Comparison of ENCODE assay signal across 34 cellular contexts in the genomic region with DNA sequence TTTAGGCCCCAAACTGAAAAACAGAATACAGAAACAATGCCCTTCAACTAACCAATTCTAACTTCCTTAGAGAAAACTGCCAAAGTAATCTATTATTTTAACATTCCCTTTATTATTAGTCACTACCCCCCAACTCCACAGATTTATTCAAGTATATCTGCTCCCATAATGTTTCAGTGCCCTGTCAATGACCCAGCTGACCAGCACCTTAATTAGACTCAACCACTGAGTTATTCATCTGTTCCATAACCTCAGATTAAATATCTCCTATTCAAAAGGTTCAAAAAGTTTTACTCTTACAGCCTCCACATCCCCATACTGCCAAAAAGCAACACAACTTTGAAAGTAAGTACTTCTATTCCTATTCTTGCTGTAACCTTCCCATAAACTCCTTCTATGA.
"Had no signal": no experiment of that assay in that cellular context is flagged by ENCODE, and none has a peak within 500 bp of the region (broad histone marks: within the 10 kb centered on the region; RNA-seq: fewer than 3 reads in every experiment).

No MANE protein-coding gene starts in this region.

- FAIRE-seq: bronchial epithelial cell, colon had no signal

- H3K4me3 Mint-ChIP-seq: activated B cell treated with CpG ODN at 0.5 μM for 24 hours; activated CD8-positive, alpha-beta T cell treated with anti-CD3 and anti-CD28 coated beads for 36 hours; activated naive CD8-positive, alpha-beta T cell; activated T-cell treated with anti-CD3 and anti-CD28 coated beads, Interleukin-2, amount 50 U/mL, for 4 hours; activated T-helper 17 cell treated with anti-CD3 and anti-CD28 coated beads, Interleukin-2, amount 50 U/mL, for 72 hours; central memory CD8-positive, alpha-beta T cell; effector memory CD8-positive, alpha-beta T cell; T-cell; T-helper 1 cell treated with Interleukin-12 subunit alpha and Interleukin-12 subunit beta and Interleukin-4 antibody, amounts not matched to agents 30 μg/mL and 1 μg/mL, for 36 hours; T-helper 2 cell treated with Interferon-gamma antibody and Interleukin-4, amounts not matched to agents 5 μg/mL and 100 μg/mL, for 36 hours had no signal

- H3K4me1 ChIP-seq: esophagus squamous epithelium, gastroesophageal sphincter had no signal

- H3K27me3 ChIP-seq: brain microvascular endothelial cell, esophagus squamous epithelium, gastroesophageal sphincter, heart left ventricle had no signal

- H3K9me3 Mint-ChIP-seq: effector memory CD8-positive, alpha-beta T cell; T-helper 1 cell treated with Interleukin-12 subunit alpha and Interleukin-12 subunit beta and Interleukin-4 antibody, amounts not matched to agents 30 μg/mL and 1 μg/mL, for 36 hours; T-helper 2 cell treated with Interferon-gamma antibody and Interleukin-4, amounts not matched to agents 5 μg/mL and 100 μg/mL, for 36 hours had no signal

- H3K27ac Mint-ChIP-seq: activated B cell treated with CpG ODN at 0.5 μM for 24 hours; activated CD8-positive, alpha-beta T cell treated with anti-CD3 and anti-CD28 coated beads for 36 hours; activated naive CD8-positive, alpha-beta T cell; activated T-helper 17 cell treated with anti-CD3 and anti-CD28 coated beads, Interleukin-2, amount 50 U/mL, for 72 hours; effector memory CD8-positive, alpha-beta T cell; T-cell; T-helper 1 cell treated with Interleukin-12 subunit alpha and Interleukin-12 subunit beta and Interleukin-4 antibody, amounts not matched to agents 30 μg/mL and 1 μg/mL, for 36 hours; T-helper 2 cell treated with Interferon-gamma antibody and Interleukin-4, amounts not matched to agents 5 μg/mL and 100 μg/mL, for 36 hours had no signal

- H3K9me3 ChIP-seq: esophagus squamous epithelium, gastroesophageal sphincter, heart left ventricle had no signal

- DNase-seq: activated B cell treated with CpG ODN at 0.5 μM for 24 hours; activated CD4-positive, alpha-beta T cell treated with anti-CD3 and anti-CD28 coated beads for 48 hours; activated CD4-positive, alpha-beta T cell treated with anti-CD3 and anti-CD28 coated beads, Interleukin-2, amount 50 U/mL, for 1 hour; activated CD4-positive, alpha-beta T cell treated with anti-CD3 and anti-CD28 coated beads, Interleukin-2, amount 50 U/mL, for 48 hours; activated CD8-positive, alpha-beta memory T cell treated with anti-CD3 and anti-CD28 coated beads for 24 hours; activated CD8-positive, alpha-beta T cell treated with anti-CD3 and anti-CD28 coated beads for 36 hours; activated effector memory CD4-positive, alpha-beta T cell treated with Interleukin-2 at 50 U/mL for 16 hours; activated gamma-delta T cell treated with Interleukin-2 at 50 U/mL for 16 hours; activated naive CD4-positive, alpha-beta T cell treated with anti-CD3 and anti-CD28 coated beads, Interleukin-2, amount 50 U/mL, for 16 hours; activated naive CD4-positive, alpha-beta T cell treated with Interleukin-2 at 50 U/mL for 16 hours; activated T-cell treated with anti-CD3 and anti-CD28 coated beads, Interleukin-2, amount 50 U/mL, for 4 hours; amniotic stem cell; anterior cingulate cortex; brain microvascular endothelial cell; cortex of kidney; dermis blood vessel endothelial cell; effector CD4-positive, alpha-beta T cell; effector memory CD8-positive, alpha-beta T cell; esophagus squamous epithelium; foreskin melanocyte; glutamatergic neuron; heart left ventricle; SW 1271; T-cell; T1000; WERI-Rb-1 had no signal

- H3K4me3 ChIP-seq: esophagus squamous epithelium, gastroesophageal sphincter, heart left ventricle had no signal

- H3K36me3 ChIP-seq: brain microvascular endothelial cell, esophagus squamous epithelium, gastroesophageal sphincter, heart left ventricle, WERI-Rb-1 had no signal

- H3K4me1 Mint-ChIP-seq: activated B cell treated with CpG ODN at 0.5 μM for 24 hours; activated T-helper 17 cell treated with anti-CD3 and anti-CD28 coated beads, Interleukin-2, amount 50 U/mL, for 72 hours; central memory CD8-positive, alpha-beta T cell had no signal

- H3K27ac ChIP-seq: brain microvascular endothelial cell, esophagus squamous epithelium, gastroesophageal sphincter, heart left ventricle, WERI-Rb-1 had no signal

- H3K27me3 Mint-ChIP-seq: activated B cell treated with CpG ODN at 0.5 μM for 24 hours; activated CD8-positive, alpha-beta T cell treated with anti-CD3 and anti-CD28 coated beads for 36 hours; activated naive CD8-positive, alpha-beta T cell; activated T-helper 17 cell treated with anti-CD3 and anti-CD28 coated beads, Interleukin-2, amount 50 U/mL, for 72 hours; central memory CD8-positive, alpha-beta T cell; effector memory CD8-positive, alpha-beta T cell; T-cell had no signal
